In the genomic region with DNA sequence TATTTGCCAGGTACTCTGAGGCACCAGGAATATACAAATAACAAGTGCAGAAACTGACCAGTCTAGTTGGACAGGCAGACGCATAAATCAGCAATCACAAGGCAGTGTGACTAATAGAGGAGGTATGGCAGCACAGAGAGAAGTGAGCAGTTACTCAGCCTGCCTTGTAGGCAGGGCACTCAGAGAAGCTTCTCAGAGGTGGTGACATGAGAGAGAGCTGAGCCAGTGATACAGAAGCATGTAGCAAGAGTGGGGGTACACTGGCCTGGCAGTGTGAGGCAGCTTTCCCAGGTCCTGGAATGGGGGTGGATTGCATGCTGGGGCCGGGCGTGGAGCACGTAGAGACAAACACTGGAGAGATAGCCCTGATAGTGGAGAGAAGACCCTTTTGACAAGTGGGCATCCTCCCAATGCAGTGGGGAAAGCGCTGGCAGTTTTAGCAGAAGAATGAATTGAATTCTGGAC, we compare ENCODE assay signal across 10 cellular contexts. TPM values are rescaled to one million over a fixed set of nuclear protein-coding genes. Genes with fewer than 3 reads are reported as not detected.
DNase-seq lines count a peak whose midpoint lies in the region; ATAC-seq lines count a peak whose summit lies in the region.
"Had no signal": no experiment of that assay in that cellular context is flagged by ENCODE, and none has a peak within 500 bp of the region (broad histone marks: within the 10 kb centered on the region; RNA-seq: fewer than 3 reads in every experiment).

No MANE protein-coding gene starts in this region.

- H3K4ac ChIP-seq in mesendoderm (ENCODE audit: low read depth, low read length), result no peak overlapping the region

- DNase-seq in 8988T (peak; percentile 61), LoVo (ENCODE audit: low spot score) (peak; percentile 85), mesendoderm (peak; percentile 74)
- DNase-seq in activated T-cell treated with anti-CD3 and anti-CD28 coated beads, Interleukin-2, amount 50 U/mL, for 1 hour, result no peak
- DNase-seq: activated effector memory CD4-positive, alpha-beta T cell treated with Interleukin-2 at 50 U/mL for 16 hours; stimulated activated CD4-positive, alpha-beta T cell treated with anti-CD3 and anti-CD28 coated beads, Interleukin-2, amount 100 ng/mL, for 48 hours had no signal

- H2BK5ac ChIP-seq in mesendoderm (ENCODE audit: low read length), result no peak overlapping the region

- no peak overlapping the region for H4K5ac ChIP-seq in mesendoderm (ENCODE audit: low read length)

- no peak overlapping the region for H2BK120ac ChIP-seq in mesendoderm (ENCODE audit: low read depth, low read length)

- no peak overlapping the region for H3K9ac ChIP-seq in mesendoderm (ENCODE audit: low read length)

- H4K8ac ChIP-seq in mesendoderm (ENCODE audit: low read depth, low read length), result no peak overlapping the region

- H3K27ac ChIP-seq in cingulate gyrus (ENCODE audit: low read depth, low read length) (peak overlapping the region; percentile 88), mesendoderm (ENCODE audit: low read depth, low read length) (no peak overlapping the region)

- no peak overlapping the region for H3K4me2 ChIP-seq in mesendoderm (ENCODE audit: low read length)

- ATAC-seq in HG02840 (IDR thresholded peaks at IDR 0.05; ENCODE audit: low FRiP score, unreplicated experiment), result no peak
- ATAC-seq in GM18511 (IDR thresholded peaks at IDR 0.05; ENCODE audit: unreplicated experiment), result no peak
- ATAC-seq in GM19467 (IDR thresholded peaks at IDR 0.05; ENCODE audit: unreplicated experiment), result no peak

- no peak overlapping the region for H2BK15ac ChIP-seq in mesendoderm (replicated peaks; ENCODE audit: low read depth)

- H3K18ac ChIP-seq in mesendoderm (ENCODE audit: low read length), result no peak overlapping the region

- H3K23ac ChIP-seq in mesendoderm (ENCODE audit: low read length), result no peak overlapping the region

- no peaks in the 10 kb centered on the region for H3K36me3 ChIP-seq in mesendoderm (ENCODE audit: control insufficient read depth, insufficient read depth, low read length)

- no peak overlapping the region for H3K56ac ChIP-seq in mesendoderm (ENCODE audit: low read length)

- no peaks in the 10 kb centered on the region for H3K27me3 ChIP-seq in mesendoderm (ENCODE audit: insufficient read depth, low read length, poor library complexity)

- H3K4me3 ChIP-seq in mesendoderm (ENCODE audit: low read length), result no peak overlapping the region

- H3K4me1 ChIP-seq in mesendoderm (ENCODE audit: control insufficient read depth, low read depth, low read length), result peaks cover 6% of the 10 kb centered on the region

- no peaks in the 10 kb centered on the region for H3K79me1 ChIP-seq in mesendoderm (ENCODE audit: low read length)

- no CpG with 5 or more reads among the region's 5 CpGs for WGBS in mesendoderm (ENCODE audit: extremely low coverage, insufficient coverage, low lambda C conversion rate)

- H2AK5ac ChIP-seq in mesendoderm (ENCODE audit: low read length), result no peak overlapping the region

- no peaks in the 10 kb centered on the region for H3K79me2 ChIP-seq in mesendoderm (ENCODE audit: control insufficient read depth, insufficient read depth, low read length)

RNA-seq across cellular contexts. Expression of gene PHLDA3, which starts 7.8 kb away (rescaled TPM):
- polyA plus RNA-seq in mesendoderm (2013, experiment 1 of 2), result 6.4 TPM
- polyA plus RNA-seq in mesendoderm (2013, experiment 2 of 2), result 6.0 TPM

RNA-seq across cellular contexts. Expression of gene TNNI1, which starts 39.7 kb away (rescaled TPM):
- polyA plus RNA-seq in mesendoderm (2013, experiment 1 of 2), result 0.20 TPM
- 0.10 TPM for polyA plus RNA-seq in mesendoderm (2013, experiment 2 of 2)

RNA-seq across cellular contexts. Expression of gene CSRP1, which starts 45.7 kb away (rescaled TPM):
- 54.9 TPM for polyA plus RNA-seq in mesendoderm (2013, experiment 1 of 2)
- 61.7 TPM for polyA plus RNA-seq in mesendoderm (2013, experiment 2 of 2)
